Comparison of ENCODE assay signal across 24 cellular contexts in genomic region chr2:26325851-26326250, GRCh38. TPM values are rescaled to one million over a fixed set of nuclear protein-coding genes. Genes with fewer than 3 reads are reported as not detected.
A peak's percentile ranks its signal among the peaks of the same experiment; 100 is the strongest.
DNase-seq lines count a peak whose midpoint lies in the region; ATAC-seq and TF ChIP-seq lines count a peak whose summit lies in the region.
"Had no signal": no experiment of that assay in that cellular context is flagged by ENCODE, and none has a peak within 500 bp of the region (broad histone marks: within the 10 kb centered on the region; RNA-seq: fewer than 3 reads in every experiment).

No MANE protein-coding gene starts in this region.

- no peak for TF ChIP-seq CTCF in MCF 10A (IDR thresholded peaks at IDR 0.05; ENCODE audit: unreplicated experiment)
- TF ChIP-seq CTCF in breast epithelium (IDR thresholded peaks at IDR 0.05) = no peak
- TF ChIP-seq CTCF in fibroblast of mammary gland (conservative IDR thresholded peaks at IDR 0.05; ENCODE audit: control insufficient read depth, insufficient read depth, low read depth, low read length) = no peak

- no peaks in the 10 kb centered on the region for H3K27me3 ChIP-seq in breast epithelium

- POLR2A ChIA-PET in MCF 10A (lab: Yijun Ruan, JAX) = interaction anchor here (0.9 to 8.4 kb wide), 6 partner anchors 11 to 92 kb away, joined by 3 to 126 read pairs (median 6); partner anchors contain the start of genes HADHA and HADHB

- ATAC-seq in HG03280 (IDR thresholded peaks at IDR 0.05; ENCODE audit: unreplicated experiment) (no peak), HG02981 (IDR thresholded peaks at IDR 0.05; ENCODE audit: unreplicated experiment) (no peak)
- ATAC-seq: A549; effector memory CD8-positive, alpha-beta T cell; left colon had no signal

- H3K4me3 ChIP-seq in breast epithelium = no peak overlapping the region
- H3K4me3 ChIP-seq in fibroblast of mammary gland (ENCODE audit: control insufficient read depth, low read depth, low read length) = no peak overlapping the region
- H3K4me3 ChIP-seq: A549, HAP-1 had no signal

- no peaks in the 10 kb centered on the region for H3K4me1 ChIP-seq in breast epithelium
- H3K4me1 ChIP-seq: HAP-1 had no signal

- no peak overlapping the region for H3K27ac ChIP-seq in breast epithelium
- H3K27ac ChIP-seq: A549, C4-2B had no signal

- no peaks in the 10 kb centered on the region for H3K36me3 ChIP-seq in breast epithelium
- H3K36me3 ChIP-seq: HAP-1 had no signal

- peaks cover 14% of the 10 kb centered on the region for H3K4me1 Mint-ChIP-seq in MCF 10A (ENCODE audit: insufficient read depth, unreplicated experiment)

- no peak overlapping the region for H3K27ac Mint-ChIP-seq in MCF 10A (ENCODE audit: low read depth, unreplicated experiment)
- H3K27ac Mint-ChIP-seq: activated CD4-positive, alpha-beta T cell treated with anti-CD3 and anti-CD28 coated beads, Interleukin-2, amount 10 ng/mL, durations not matched to agents 7 days and 5 days; effector memory CD8-positive, alpha-beta T cell; progenitor cell of endocrine pancreas had no signal

- no peaks in the 10 kb centered on the region for H3K9me3 ChIP-seq in breast epithelium
- H3K9me3 ChIP-seq: A549, HAP-1 had no signal

- no TSS peak for BruUV-seq in MCF 10A (replicated peaks; lab: Mats Ljungman, UMichigan)

- TF ChIP-seq POLR2A in breast epithelium (IDR thresholded peaks at IDR 0.05) = no peak

- no peaks in the 10 kb centered on the region for H3K36me3 Mint-ChIP-seq in MCF 10A (ENCODE audit: insufficient read depth, unreplicated experiment)

- peak; percentile 45 for DNase-seq in MCF 10A (ENCODE audit: unreplicated experiment)
- DNase-seq in breast epithelium (ENCODE audit: low spot score in 2 of 2) = no peak
- DNase-seq in amniotic epithelial cell (ENCODE audit: low read depth) = peak; percentile 76
- DNase-seq in fibroblast of mammary gland (ENCODE audit: low read depth) = peak; percentile 82
- no peak for DNase-seq in AML-193 (lab: John Stamatoyannopoulos, UW)
- no peak for DNase-seq in stimulated activated CD4-positive, alpha-beta T cell treated with anti-CD3 and anti-CD28 coated beads, Interleukin-1b, Interleukin-23, amount 100 ng/mL, for 48 hours
- DNase-seq: activated CD4-positive, alpha-beta T cell treated with anti-CD3 and anti-CD28 coated beads, Interleukin-2, amount 10 ng/mL, durations not matched to agents 7 days and 5 days; activated CD8-positive, alpha-beta memory T cell treated with anti-CD3 and anti-CD28 coated beads, Interleukin-2, amount 50 U/mL, for 4 hours; amniotic stem cell; DMS 273 treated with DMSO at 0.1 percent for 48 hours; effector memory CD8-positive, alpha-beta T cell; left colon; NCI-H1105; NCI-H524; Right ventricle myocardium superior; small intestine; stimulated activated CD4-positive, alpha-beta T cell treated with anti-CD3 and anti-CD28 coated beads, Interleukin-4, amount 100 ng/mL, for 24 hours; T-helper 1 cell had no signal

- intact Hi-C loops in MCF 10A (cut with micrococcal nuclease) = no loop called here
- intact Hi-C loops in breast epithelium (cut with DNase I; ENCODE audit: low total_unique reads) = loop anchor here (10.0 kb wide), 1 partner anchor 81 kb away; the partner anchor contains the start of genes HADHA and HADHB

- H3K27me3 Mint-ChIP-seq in MCF 10A (ENCODE audit: insufficient read depth, unreplicated experiment) = no peaks in the 10 kb centered on the region
- H3K27me3 Mint-ChIP-seq: activated CD4-positive, alpha-beta T cell treated with anti-CD3 and anti-CD28 coated beads, Interleukin-2, amount 10 ng/mL, durations not matched to agents 7 days and 5 days; effector memory CD8-positive, alpha-beta T cell had no signal

- H3K4me3 Mint-ChIP-seq in MCF 10A (ENCODE audit: unreplicated experiment) = no peak overlapping the region
- H3K4me3 Mint-ChIP-seq: activated CD4-positive, alpha-beta T cell treated with anti-CD3 and anti-CD28 coated beads, Interleukin-2, amount 10 ng/mL, durations not matched to agents 7 days and 5 days; effector memory CD8-positive, alpha-beta T cell had no signal

- H3K9me3 Mint-ChIP-seq in MCF 10A (ENCODE audit: unreplicated experiment) = no peaks in the 10 kb centered on the region
- H3K9me3 Mint-ChIP-seq: activated CD4-positive, alpha-beta T cell treated with anti-CD3 and anti-CD28 coated beads, Interleukin-2, amount 10 ng/mL, durations not matched to agents 7 days and 5 days; effector memory CD8-positive, alpha-beta T cell had no signal

- CTCF ChIA-PET in MCF 10A (lab: Yijun Ruan, JAX) = interaction anchor here (0.6 to 1.6 kb wide), 4 partner anchors 20 to 144 kb away, joined by 3 to 4 read pairs (median 3); no protein-coding TSS in a partner anchor

RNA-seq across cellular contexts. Expression of gene SELENOI, which starts 20.1 kb away (rescaled TPM):
- total RNA-seq in MCF 10A (2022) (43.8 and 51.0 TPM in 2 replicates), breast epithelium (10 to 100 TPM in 2 of 3 donors, 1 to 10 TPM in 1; 6.6 to 26.3 (median 17.4) TPM)

RNA-seq across cellular contexts. Expression of gene ADGRF3, which starts 20.7 kb away (rescaled TPM):
- total RNA-seq in MCF 10A (2022) (0.17 TPM in 1 of 2 replicates, not detected in the other), breast epithelium (under 1 TPM in 1 of 3 donors, not detected in 2; under 0.01 TPM)

Comparison
In these comparisons a context has a peak if more than half of its experiments do, and no peak if none do; other contexts are left out.
1. DNase-seq: peak in MCF 10A (single experiment), amniotic epithelial cell (single experiment) and fibroblast of mammary gland (single experiment); none in breast epithelium (0 of 2), AML-193 (0 of 2) and stimulated activated CD4-positive, alpha-beta T cell treated with anti-CD3 and anti-CD28 coated beads, Interleukin-1b, Interleukin-23, amount 100 ng/mL, for 48 hours (single experiment).